8 cellular contexts compared by ENCODE assay signal in the genomic region with DNA sequence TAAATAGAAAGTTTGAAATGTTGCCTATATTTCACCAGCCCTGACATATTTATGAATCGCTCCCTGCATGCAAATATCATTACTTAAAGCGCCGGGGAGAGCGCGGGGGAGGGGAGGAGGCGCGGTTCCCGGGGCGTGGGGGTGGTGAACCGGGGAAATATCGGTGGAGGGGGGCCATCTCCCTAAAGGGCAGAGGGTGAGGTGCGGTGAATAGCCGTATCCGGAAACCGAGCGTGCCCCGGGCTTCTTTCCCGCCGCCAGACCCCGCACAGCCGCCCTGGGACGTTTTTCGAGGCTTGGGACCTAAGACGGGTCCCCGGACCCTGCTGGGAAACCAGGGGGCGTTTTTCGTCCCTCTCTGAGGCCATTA. TPM values are rescaled to one million over a fixed set of nuclear protein-coding genes. Genes with fewer than 3 reads are reported as not detected.
A peak's percentile ranks its signal among the peaks of the same experiment; 100 is the strongest.
DNase-seq lines count a peak whose midpoint lies in the region; ATAC-seq and TF ChIP-seq lines count a peak whose summit lies in the region.

No MANE protein-coding gene starts in this region.

- 0 to 2% (median 2%) methylated on average over 27 of the region's 27 CpGs for WGBS in heart left ventricle, 4 donors
- 0 to 1% methylated on average over 27 of the region's 27 CpGs for WGBS in aorta, 2 donors

- intact Hi-C loops in heart left ventricle (cut with DNase I) (loop anchor here in 9 of 10 donors (2.0 to 10.0 kb wide), 15 partner anchors 22 to 1596 kb away; a partner anchor contains a TSS), cardiac septum (cut with DNase I) (loop anchor here (2.0 to 10.0 kb wide), 4 partner anchors 22 to 366 kb away; a partner anchor contains a TSS), aorta (cut with DNase I) (loop anchor here (5.0 to 10.0 kb wide), 3 partner anchors 204 to 1576 kb away; no protein-coding TSS in a partner anchor)

- H3K36me3 ChIP-seq in heart left ventricle (no peaks in the 10 kb centered on the region), aorta (ENCODE audit: control insufficient read depth in 1 of 2, insufficient read depth in 2 of 2, low read length in 1 of 2) (no peaks in the 10 kb centered on the region)

- no peak for TF ChIP-seq POLR2A in heart left ventricle (IDR thresholded peaks at IDR 0.05)

- ATAC-seq in heart left ventricle (peak in 2 of 4 donors; percentile 12 to 24), aorta (ENCODE audit: low FRiP score) (no peak), GM21390 (IDR thresholded peaks at IDR 0.05; ENCODE audit: unreplicated experiment) (no peak), HG02840 (IDR thresholded peaks at IDR 0.05; ENCODE audit: low FRiP score, unreplicated experiment) (no peak)
- ATAC-seq in central memory CD8-positive, alpha-beta T cell (replicated peaks; ENCODE audit: extremely low read depth, poor library complexity, severe bottlenecking) = no peak

- peak overlapping the region; percentile 81 to 98 (median 92) for H3K27ac ChIP-seq in heart left ventricle
- peak overlapping the region; percentile 55 to 59 for H3K27ac ChIP-seq in aorta (ENCODE audit: low read depth in 1 of 2, low read length in 2 of 2)

- peaks cover 83% of the 10 kb centered on the region for H3K27me3 Mint-ChIP-seq in central memory CD8-positive, alpha-beta T cell

- H3K4me1 Mint-ChIP-seq in central memory CD8-positive, alpha-beta T cell = peaks cover 5% of the 10 kb centered on the region

- peak overlapping the region; percentile 75 to 98 (median 86) for H3K4me3 ChIP-seq in heart left ventricle
- H3K4me3 ChIP-seq in mononuclear cell (ENCODE audit: low read length) = peak overlapping the region; percentile 55
- H3K4me3 ChIP-seq in aorta (ENCODE audit: low read length in 2 of 2) = peak overlapping the region; percentile 70 to 95

- H3K9me3 ChIP-seq in heart left ventricle = no peaks in the 10 kb centered on the region
- no peaks in the 10 kb centered on the region for H3K9me3 ChIP-seq in mononuclear cell (ENCODE audit: low read depth, low read length)
- H3K9me3 ChIP-seq in aorta (ENCODE audit: control insufficient read depth, low read length) = no peaks in the 10 kb centered on the region

- no peak overlapping the region for H3K27ac Mint-ChIP-seq in central memory CD8-positive, alpha-beta T cell (ENCODE audit: low read depth)

- peak in 2 of 5 donors; percentile 36 to 44 for DNase-seq in heart left ventricle
- DNase-seq in cardiac septum (ENCODE audit: low spot score) = no peak
- no peak for DNase-seq in central memory CD8-positive, alpha-beta T cell (ENCODE audit: low spot score in 2 of 2)
- DNase-seq in aorta = no peak
- no peak for DNase-seq in GOT3 (lab: John Stamatoyannopoulos, UW)

- H3K27me3 ChIP-seq in heart left ventricle = peaks cover 0 to 31% (median 0%) of the 10 kb centered on the region in 9 donors
- peaks cover 70% of the 10 kb centered on the region for H3K27me3 ChIP-seq in mononuclear cell (ENCODE audit: insufficient read depth, low read length)
- no peaks in the 10 kb centered on the region for H3K27me3 ChIP-seq in aorta (ENCODE audit: control insufficient read depth in 1 of 2, insufficient read depth in 2 of 2, low read length in 1 of 2)

- H3K4me3 Mint-ChIP-seq in central memory CD8-positive, alpha-beta T cell = peak overlapping the region; percentile 47

- H3K4me1 ChIP-seq in heart left ventricle = peaks cover 0 to 47% (median 29%) of the 10 kb centered on the region in 12 donors
- H3K4me1 ChIP-seq in mononuclear cell (ENCODE audit: insufficient read depth, low read length) = peaks cover 44% of the 10 kb centered on the region
- no peaks in the 10 kb centered on the region for H3K4me1 ChIP-seq in aorta (ENCODE audit: control insufficient read depth in 1 of 2, insufficient read depth in 2 of 2, low read length in 2 of 2)

- peaks cover 2% of the 10 kb centered on the region for H3K36me3 Mint-ChIP-seq in central memory CD8-positive, alpha-beta T cell (ENCODE audit: insufficient read depth)

- peaks cover 5% of the 10 kb centered on the region for H3K9me3 Mint-ChIP-seq in central memory CD8-positive, alpha-beta T cell

- TF ChIP-seq CTCF in heart left ventricle (IDR thresholded peaks at IDR 0.05) = peak in 1 of 12 donors; percentile 5

RNA-seq across cellular contexts. Expression of a gene that starts 6.9 kb away (rescaled TPM):
- 1 to 10 TPM; 3.4 to 8.6 (median 7.4) TPM for total RNA-seq in heart left ventricle
- 1 to 10 TPM; 4.4 to 6.3 TPM for polyA plus RNA-seq in heart left ventricle
- total RNA-seq in cardiac septum = 3.3 TPM
- 4.7 TPM for total RNA-seq in mononuclear cell
- 10 to 100 TPM; 15.7 to 32.1 TPM for total RNA-seq in aorta
- polyA plus RNA-seq in aorta = 10 to 100 TPM in 1 of 2 donors, 1 to 10 TPM in 1; 7.0 to 22.1 TPM

RNA-seq across cellular contexts. Expression of a gene that starts 22.9 kb away (rescaled TPM):
- 10 to 100 TPM in 8 of 9 donors, 1 to 10 TPM in 1; 7.7 to 34.4 (median 14.9) TPM for total RNA-seq in heart left ventricle
- 10 to 100 TPM in 1 of 2 donors, 1 to 10 TPM in 1; 2.4 to 14.9 TPM for polyA plus RNA-seq in heart left ventricle
- 4.5 TPM for total RNA-seq in cardiac septum
- total RNA-seq in mononuclear cell = 7.6 TPM
- 10 to 100 TPM; 17.9 to 25.7 TPM for total RNA-seq in aorta
- polyA plus RNA-seq in aorta = 10 to 100 TPM in 1 of 2 donors, 1 to 10 TPM in 1; 7.4 to 11.5 TPM
